In the genomic region with DNA sequence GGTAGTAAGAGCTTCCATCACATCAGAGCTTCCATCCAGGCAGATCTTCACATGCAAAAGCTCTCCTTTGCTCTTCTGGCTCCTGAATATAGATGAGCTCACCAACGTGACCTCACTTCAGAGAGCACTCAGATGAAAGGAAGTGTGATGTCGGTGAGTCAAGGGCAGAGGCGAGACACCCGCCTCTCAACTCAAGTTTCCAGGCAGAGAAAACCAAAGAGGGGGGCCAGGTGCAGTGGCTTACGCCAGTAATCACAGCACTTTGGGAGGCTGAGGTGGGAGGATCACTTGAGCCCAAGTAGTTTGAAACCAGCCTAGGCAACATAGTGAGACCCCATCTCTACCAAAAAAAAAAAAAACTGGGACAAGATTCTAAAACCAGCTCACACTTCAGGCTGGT, we compare ENCODE assay signal across 8 cellular contexts.
DNase-seq lines count a peak whose midpoint lies in the region; ATAC-seq and TF ChIP-seq lines count a peak whose summit lies in the region.

No MANE protein-coding gene starts in this region.

- peak overlapping the region; percentile 56 for H3K9ac ChIP-seq in adipocyte (ENCODE audit: low read length)

- H3K27ac ChIP-seq in CD4-positive, alpha-beta memory T cell (ENCODE audit: low read depth, low read length), result no peak overlapping the region

- H3K4me1 ChIP-seq in CD4-positive, alpha-beta memory T cell (ENCODE audit: insufficient read depth, low read length), result peaks cover 21% of the 10 kb centered on the region
- peaks cover 33% of the 10 kb centered on the region for H3K4me1 ChIP-seq in adipocyte (ENCODE audit: control insufficient read depth, insufficient read depth, low read length)

- no peaks in the 10 kb centered on the region for H3K27me3 ChIP-seq in CD4-positive, alpha-beta memory T cell (ENCODE audit: insufficient read depth, low read length)
- no peaks in the 10 kb centered on the region for H3K27me3 ChIP-seq in adipocyte (replicated peaks; ENCODE audit: control insufficient read depth, insufficient read depth, low read length)

- H3K27me3 Mint-ChIP-seq in CD4-positive, alpha-beta memory T cell, result no peaks in the 10 kb centered on the region
- no peaks in the 10 kb centered on the region for H3K27me3 Mint-ChIP-seq in mesothelial cell of epicardium (ENCODE audit: low read depth)

- H3K9me3 ChIP-seq in CD4-positive, alpha-beta memory T cell (ENCODE audit: control insufficient read depth in 1 of 2, low read length in 2 of 2), result no peaks in the 10 kb centered on the region
- peaks cover 2% of the 10 kb centered on the region for H3K9me3 ChIP-seq in adipocyte (ENCODE audit: control insufficient read depth, low read length)

- peaks cover 0 to 3% (median 0%) of the 10 kb centered on the region in 8 donors for H3K9me3 Mint-ChIP-seq in CD4-positive, alpha-beta memory T cell
- H3K9me3 Mint-ChIP-seq in mesothelial cell of epicardium, result peaks cover 15% of the 10 kb centered on the region

- H3K36me3 ChIP-seq in CD4-positive, alpha-beta memory T cell (ENCODE audit: insufficient read depth, low read length), result no peaks in the 10 kb centered on the region
- no peaks in the 10 kb centered on the region for H3K36me3 ChIP-seq in adipocyte (ENCODE audit: control insufficient read depth, insufficient read depth, low read length, severe bottlenecking)

- H3K36me3 Mint-ChIP-seq in CD4-positive, alpha-beta memory T cell, result no peaks in the 10 kb centered on the region
- peaks cover 2% of the 10 kb centered on the region for H3K36me3 Mint-ChIP-seq in mesothelial cell of epicardium

- ATAC-seq in HG02588 (IDR thresholded peaks at IDR 0.05; ENCODE audit: unreplicated experiment), result peak; percentile 54

- TF ChIP-seq CTCF in mesothelial cell of epicardium (IDR thresholded peaks at IDR 0.05; ENCODE audit: unreplicated experiment), result no peak

- intact Hi-C loops in CD4-positive, alpha-beta memory T cell (cut with micrococcal nuclease), result loop anchor here (2.0 to 5.0 kb wide), 2 partner anchors 19 to 127 kb away; partner anchors contain the start of gene DUSP6

- peak overlapping the region in 7 of 8 donors; percentile 26 to 77 (median 63) for H3K4me3 Mint-ChIP-seq in CD4-positive, alpha-beta memory T cell
- no peak overlapping the region for H3K4me3 Mint-ChIP-seq in mesothelial cell of epicardium

- POLR2A ChIA-PET in CD4-positive, alpha-beta memory T cell (lab: Charles Lee; ENCODE audit: partially characterized antibody), result interaction anchor here (1.0 to 1.5 kb wide), 3 partner anchors 10 to 127 kb away, joined by 4 to 14 read pairs (median 8); partner anchors contain the start of gene DUSP6

- DNase-seq in CD4-positive, alpha-beta memory T cell, result peak; percentile 54 to 89 (median 63)
- peak; percentile 43 for DNase-seq in SW480 (ENCODE audit: low spot score)
- no peak for DNase-seq in adipocyte (ENCODE audit: low read depth)
- no peak for DNase-seq in mesothelial cell of epicardium (ENCODE audit: low spot score in 2 of 2, unreplicated experiment in 2 of 2)
- peak; percentile 77 for DNase-seq in stimulated activated naive CD4-positive, alpha-beta T cell treated with Interleukin-2 at 50 U/mL for 16 hours (lab: John Stamatoyannopoulos, UW)
- DNase-seq in NCI-H524 treated with DMSO at 0.1 percent for 48 hours (lab: John Stamatoyannopoulos, UW), result no peak
- no peak for DNase-seq in KG1 (lab: John Stamatoyannopoulos, UW)

- peak overlapping the region; percentile 65 to 85 (median 77) for H3K27ac Mint-ChIP-seq in CD4-positive, alpha-beta memory T cell
- H3K27ac Mint-ChIP-seq in mesothelial cell of epicardium, result peak overlapping the region; percentile 69

- H3K4me3 ChIP-seq in CD4-positive, alpha-beta memory T cell (ENCODE audit: low read length in 2 of 2), result no peak overlapping the region
- no peak overlapping the region for H3K4me3 ChIP-seq in adipocyte (ENCODE audit: low read length)

- peaks cover 19 to 26% (median 23%) of the 10 kb centered on the region in 4 donors for H3K4me1 Mint-ChIP-seq in CD4-positive, alpha-beta memory T cell
- peaks cover 29% of the 10 kb centered on the region for H3K4me1 Mint-ChIP-seq in mesothelial cell of epicardium

- CTCF ChIA-PET in CD4-positive, alpha-beta memory T cell (lab: Charles Lee; ENCODE audit: partially characterized antibody), result interaction anchor here (1.1 kb wide), 1 partner anchor 20 kb away, joined by 8 read pairs; no protein-coding TSS in a partner anchor

Comparison
In these comparisons a context has a peak if more than half of its experiments do, and no peak if none do; other contexts are left out.
1. DNase-seq: peak in CD4-positive, alpha-beta memory T cell (5 of 5), SW480 (single experiment) and stimulated activated naive CD4-positive, alpha-beta T cell treated with Interleukin-2 at 50 U/mL for 16 hours (single experiment); none in adipocyte (single experiment), mesothelial cell of epicardium (0 of 2), NCI-H524 treated with DMSO at 0.1 percent for 48 hours (single experiment) and KG1 (single experiment).